In the genomic region with DNA sequence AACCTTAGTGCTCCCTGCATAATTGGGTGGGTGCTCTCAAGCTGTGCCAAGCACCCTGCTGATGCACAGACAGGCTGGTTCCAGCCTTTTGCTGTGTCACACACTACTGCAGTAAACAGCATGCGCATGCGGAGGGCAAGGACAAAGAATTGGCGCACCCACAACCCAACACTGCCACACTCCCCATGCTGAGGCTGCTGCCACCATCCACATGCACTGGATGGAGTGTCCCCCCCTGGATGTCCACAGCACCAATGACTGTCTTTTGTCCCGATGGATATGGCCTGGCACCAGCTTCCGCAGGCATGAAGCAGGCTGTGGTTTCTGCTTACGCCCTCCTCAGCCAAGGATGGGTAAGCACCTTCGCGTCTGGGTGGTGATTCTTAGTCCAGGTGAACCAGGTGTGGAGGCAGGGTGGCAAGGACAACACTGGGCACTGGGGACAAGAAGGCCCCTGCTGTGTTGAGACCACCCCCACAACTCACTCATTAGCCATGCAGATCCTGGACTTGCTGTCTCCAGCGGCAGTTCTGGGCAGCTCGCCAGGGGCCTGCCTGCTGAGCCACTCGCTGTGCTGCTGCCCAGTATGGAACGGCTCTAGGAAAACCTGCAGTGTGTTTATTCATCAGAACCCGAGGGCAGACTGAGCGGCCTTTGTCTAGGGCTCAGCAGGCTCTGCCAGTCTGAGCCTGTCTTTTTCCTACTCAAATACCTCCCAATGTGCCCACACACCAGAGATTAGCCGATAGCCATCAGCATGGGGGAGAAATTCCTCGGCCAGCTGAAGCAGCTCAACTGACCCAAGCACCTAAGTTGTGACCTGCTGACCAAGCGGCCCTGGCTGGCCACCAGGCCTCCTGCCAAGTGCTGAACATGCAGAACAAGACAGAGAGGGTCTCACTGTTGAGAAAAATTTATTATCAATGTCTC, we compare ENCODE assay signal across 9 cellular contexts. TPM values are rescaled to one million over a fixed set of nuclear protein-coding genes. Genes with fewer than 3 reads are reported as not detected.
DNase-seq lines count a peak whose midpoint lies in the region; ATAC-seq and TF ChIP-seq lines count a peak whose summit lies in the region.
"Had no signal": no experiment of that assay in that cellular context is flagged by ENCODE, and none has a peak within 500 bp of the region (broad histone marks: within the 10 kb centered on the region; RNA-seq: fewer than 3 reads in every experiment).

No MANE protein-coding gene starts in this region.

- no peaks in the 10 kb centered on the region for H3K27me3 Mint-ChIP-seq in activated CD4-positive, alpha-beta T cell treated with anti-CD3 and anti-CD28 coated beads, Interleukin-2, amount 10 ng/mL, durations not matched to agents 24 days and 14 days

- no peak for TF ChIP-seq CTCF in upper lobe of left lung (IDR thresholded peaks at IDR 0.05)

- 68 to 75% methylated on average over 16 to 17 of the region's 17 CpGs for WGBS in upper lobe of left lung, 2 donors

- intact Hi-C loops in activated CD4-positive, alpha-beta T cell treated with anti-CD3 and anti-CD28 coated beads, Interleukin-2, amount 10 ng/mL, durations not matched to agents 24 days and 14 days (cut with micrococcal nuclease) = no loop called here

- H3K36me3 Mint-ChIP-seq in activated CD4-positive, alpha-beta T cell treated with anti-CD3 and anti-CD28 coated beads, Interleukin-2, amount 10 ng/mL, durations not matched to agents 24 days and 14 days (ENCODE audit: low read depth) = peaks cover 44% of the 10 kb centered on the region

- H3K4me1 Mint-ChIP-seq in activated CD4-positive, alpha-beta T cell treated with anti-CD3 and anti-CD28 coated beads, Interleukin-2, amount 10 ng/mL, durations not matched to agents 24 days and 14 days = no peaks in the 10 kb centered on the region

- no peak overlapping the region for H3K4me3 ChIP-seq in upper lobe of left lung
- H3K4me3 ChIP-seq: A549 had no signal

- H3K4me3 Mint-ChIP-seq in activated CD4-positive, alpha-beta T cell treated with anti-CD3 and anti-CD28 coated beads, Interleukin-2, amount 10 ng/mL, durations not matched to agents 24 days and 14 days = no peak overlapping the region

- no peak for TF ChIP-seq POLR2A in upper lobe of left lung (IDR thresholded peaks at IDR 0.05)

- in situ Hi-C loops in T47D (cut with HindIII; ENCODE audit: low pct_unique_long_range_greater_than_20kb, low sequenced_read_pairs) = no loop called here

- no peak for ATAC-seq in activated CD4-positive, CD25-positive, alpha-beta regulatory T cell treated with anti-CD3 and anti-CD28 coated beads, Interleukin-2, amount 50 U/mL, for 24 hours
- ATAC-seq in upper lobe of left lung (ENCODE audit: low FRiP score in 2 of 2) (no peak), HG03175 (IDR thresholded peaks at IDR 0.05; ENCODE audit: unreplicated experiment) (no peak), HG03354 (IDR thresholded peaks at IDR 0.05; ENCODE audit: poor library complexity, severe bottlenecking, unreplicated experiment) (no peak)
- ATAC-seq: A549 had no signal

- TF ChIP-seq EP300 in upper lobe of left lung (IDR thresholded peaks at IDR 0.05) = no peak

- peak; percentile 12 for DNase-seq in activated CD4-positive, CD25-positive, alpha-beta regulatory T cell treated with anti-CD3 and anti-CD28 coated beads, Interleukin-2, amount 50 U/mL, for 72 hours
- peak; percentile 49 to 93 for DNase-seq in T47D (ENCODE audit: low read depth in 1 of 2, low spot score in 1 of 2)
- peak; percentile 61 to 77 for DNase-seq in upper lobe of left lung
- DNase-seq in activated CD4-positive, alpha-beta T cell treated with anti-CD3 and anti-CD28 coated beads, Interleukin-2, amount 10 ng/mL, durations not matched to agents 24 days and 14 days = no peak

- H3K9me3 ChIP-seq in upper lobe of left lung = no peaks in the 10 kb centered on the region
- H3K9me3 ChIP-seq: A549 had no signal

- H3K9me3 Mint-ChIP-seq in activated CD4-positive, alpha-beta T cell treated with anti-CD3 and anti-CD28 coated beads, Interleukin-2, amount 10 ng/mL, durations not matched to agents 24 days and 14 days = no peaks in the 10 kb centered on the region

- H3K27ac Mint-ChIP-seq in activated CD4-positive, alpha-beta T cell treated with anti-CD3 and anti-CD28 coated beads, Interleukin-2, amount 10 ng/mL, durations not matched to agents 24 days and 14 days = no peak overlapping the region

- H3K36me3 ChIP-seq in upper lobe of left lung = peaks cover 9 to 60% (median 52%) of the 10 kb centered on the region in 4 donors

- H3K4me1 ChIP-seq in upper lobe of left lung = peaks cover 0 to 5% (median 0%) of the 10 kb centered on the region in 4 donors
- H3K4me1 ChIP-seq: A549 had no signal

- H3K27ac ChIP-seq in layer of hippocampus (ENCODE audit: low read depth, low read length) = peak overlapping the region; percentile 99
- peak overlapping the region in 1 of 4 donors; percentile 10 for H3K27ac ChIP-seq in upper lobe of left lung
- H3K27ac ChIP-seq: A549 had no signal

- H3K27me3 ChIP-seq in layer of hippocampus (ENCODE audit: control insufficient read depth, insufficient read depth, low read length) (no peaks in the 10 kb centered on the region), upper lobe of left lung (no peaks in the 10 kb centered on the region)

RNA-seq across cellular contexts. Expression of a gene that starts 8.2 kb away (rescaled TPM):
- total RNA-seq in upper lobe of left lung = 100 to 1,000 TPM in 3 of 6 donors, 10 to 100 TPM in 3; 81.1 to 194 (median 103) TPM
- total RNA-seq in activated CD4-positive, alpha-beta T cell treated with anti-CD3 and anti-CD28 coated beads, Interleukin-2, amount 10 ng/mL, durations not matched to agents 24 days and 14 days = 263 and 272 TPM in 2 replicates

RNA-seq across cellular contexts. Expression of a gene that starts 56.9 kb away (rescaled TPM):
- 10 to 100 TPM; 28.9 to 54.1 (median 43.0) TPM for total RNA-seq in upper lobe of left lung
- 56.5 and 63.1 TPM in 2 replicates for total RNA-seq in activated CD4-positive, alpha-beta T cell treated with anti-CD3 and anti-CD28 coated beads, Interleukin-2, amount 10 ng/mL, durations not matched to agents 24 days and 14 days
